Comparison of ENCODE assay signal across 22 cellular contexts in the genomic region with DNA sequence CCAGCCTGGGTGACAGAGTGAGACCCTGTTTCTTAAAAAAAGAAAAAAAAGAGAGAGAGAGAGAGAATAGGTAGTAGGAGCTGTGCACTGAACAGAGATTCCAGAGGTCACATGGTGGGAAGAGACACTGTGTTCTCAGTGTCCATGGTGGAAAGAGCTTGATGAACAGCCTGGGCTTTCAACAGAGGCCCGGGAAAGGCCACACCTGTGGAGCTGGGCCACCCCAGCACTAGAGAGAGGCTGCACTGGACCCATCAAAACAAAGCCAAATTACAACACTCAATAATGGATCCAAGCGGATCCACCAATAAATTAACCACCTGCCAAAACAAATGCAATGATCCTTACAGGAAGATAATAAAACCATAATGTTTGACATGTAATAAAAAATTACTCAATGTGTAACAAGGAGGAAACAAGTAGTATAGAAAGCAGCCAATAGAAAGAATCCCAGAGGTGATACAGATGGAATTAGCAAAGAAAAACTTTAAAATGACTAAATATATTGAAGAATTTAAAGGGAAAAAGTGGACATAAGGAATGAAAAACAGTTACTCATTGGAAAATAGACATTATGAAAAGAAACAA. TPM values are rescaled to one million over a fixed set of nuclear protein-coding genes. Genes with fewer than 3 reads are reported as not detected.
DNase-seq lines count a peak whose midpoint lies in the region; ATAC-seq and TF ChIP-seq lines count a peak whose summit lies in the region.
"Had no signal": no experiment of that assay in that cellular context is flagged by ENCODE, and none has a peak within 500 bp of the region (broad histone marks: within the 10 kb centered on the region; RNA-seq: fewer than 3 reads in every experiment).

No MANE protein-coding gene starts in this region.

- no peak overlapping the region for H3K4me3 ChIP-seq in MM.1S (ENCODE audit: low read length)
- H3K4me3 ChIP-seq: tibial artery had no signal

- H2AFZ ChIP-seq in MM.1S (ENCODE audit: low read length), result no peak overlapping the region

- H3K79me2 ChIP-seq in MM.1S (ENCODE audit: low read length), result no peaks in the 10 kb centered on the region

- no peak for ATAC-seq in activated naive CD4-positive, alpha-beta T cell treated with anti-CD3 and anti-CD28 coated beads, Interleukin-2, amount 50 U/mL, for 72 hours
- ATAC-seq in central memory CD8-positive, alpha-beta T cell (replicated peaks; ENCODE audit: extremely low read depth, poor library complexity, severe bottlenecking), result no peak
- ATAC-seq in stimulated activated memory B cell treated with anti-CD40 and anti-IgM and Interleukin-4, amounts not matched to agents 10 μg/mL and 1 μg/mL and 100 μg/mL, for 72 hours, result no peak
- ATAC-seq in HG03280 (IDR thresholded peaks at IDR 0.05; ENCODE audit: unreplicated experiment), result no peak

- H3K36me3 ChIP-seq in MM.1S (replicated peaks; ENCODE audit: insufficient read depth, low read length), result no peaks in the 10 kb centered on the region
- H3K36me3 ChIP-seq: tibial artery had no signal

- no peaks in the 10 kb centered on the region for H3K9me3 ChIP-seq in MM.1S (replicated peaks; ENCODE audit: insufficient read depth, low read length)

- H3K9ac ChIP-seq in MM.1S (ENCODE audit: low read length), result no peak overlapping the region

- peak overlapping the region; percentile 21 to 83 for H3K27ac Mint-ChIP-seq in activated naive CD4-positive, alpha-beta T cell treated with anti-CD3 and anti-CD28 coated beads, Interleukin-2, amount 50 U/mL, for 72 hours
- H3K27ac Mint-ChIP-seq in activated naive CD4-positive, alpha-beta T cell treated with anti-CD3 and anti-CD28 coated beads for 36 hours, result no peak overlapping the region
- peak overlapping the region; percentile 16 for H3K27ac Mint-ChIP-seq in central memory CD8-positive, alpha-beta T cell (ENCODE audit: low read depth)
- H3K27ac Mint-ChIP-seq in stimulated activated memory B cell treated with anti-CD40 and anti-IgM and Interleukin-4, amounts not matched to agents 10 μg/mL and 1 μg/mL and 100 μg/mL, for 72 hours, result peak overlapping the region; percentile 62
- H3K27ac Mint-ChIP-seq: nephron progenitor cell had no signal

- intact Hi-C loops in activated naive CD4-positive, alpha-beta T cell treated with anti-CD3 and anti-CD28 coated beads for 36 hours (cut with micrococcal nuclease), result loop anchor here (1.0 kb wide), 2 partner anchors 16 to 190 kb away; no protein-coding TSS in a partner anchor

- no peak overlapping the region for H3K4me3 Mint-ChIP-seq in activated naive CD4-positive, alpha-beta T cell treated with anti-CD3 and anti-CD28 coated beads for 36 hours
- H3K4me3 Mint-ChIP-seq in central memory CD8-positive, alpha-beta T cell, result no peak overlapping the region
- H3K4me3 Mint-ChIP-seq in stimulated activated memory B cell treated with anti-CD40 and anti-IgM and Interleukin-4, amounts not matched to agents 10 μg/mL and 1 μg/mL and 100 μg/mL, for 72 hours, result no peak overlapping the region
- H3K4me3 Mint-ChIP-seq: nephron progenitor cell had no signal

- no peaks in the 10 kb centered on the region for H3K27me3 ChIP-seq in MM.1S (replicated peaks; ENCODE audit: insufficient read depth, low read length)
- H3K27me3 ChIP-seq: tibial artery had no signal

- H3K4me1 ChIP-seq in MM.1S (ENCODE audit: low read length), result peaks cover 18% of the 10 kb centered on the region
- H3K4me1 ChIP-seq: tibial artery had no signal

- peaks cover 21% of the 10 kb centered on the region for H3F3A ChIP-seq in MM.1S (ENCODE audit: insufficient read depth, low read length)

- no peaks in the 10 kb centered on the region for H4K20me1 ChIP-seq in MM.1S (ENCODE audit: insufficient read depth, low read length)

- CTCF ChIA-PET in activated naive CD4-positive, alpha-beta T cell treated with anti-CD3 and anti-CD28 coated beads for 36 hours (lab: Charles Lee), result interaction anchor here (0.7 to 1.1 kb wide), 5 partner anchors 15 to 446 kb away, joined by 3 to 4 read pairs (median 3); no protein-coding TSS in a partner anchor

- H3K9me2 ChIP-seq in MM.1S (replicated peaks; ENCODE audit: insufficient read depth, low read length), result no peaks in the 10 kb centered on the region

- H3K36me3 Mint-ChIP-seq in activated naive CD4-positive, alpha-beta T cell treated with anti-CD3 and anti-CD28 coated beads, Interleukin-2, amount 50 U/mL, for 72 hours, result peaks cover 24 to 49% of the 10 kb centered on the region in 2 donors
- peaks cover 11% of the 10 kb centered on the region for H3K36me3 Mint-ChIP-seq in activated naive CD4-positive, alpha-beta T cell treated with anti-CD3 and anti-CD28 coated beads for 36 hours (ENCODE audit: low read depth)
- no peaks in the 10 kb centered on the region for H3K36me3 Mint-ChIP-seq in central memory CD8-positive, alpha-beta T cell (ENCODE audit: insufficient read depth)
- H3K36me3 Mint-ChIP-seq in stimulated activated memory B cell treated with anti-CD40 and anti-IgM and Interleukin-4, amounts not matched to agents 10 μg/mL and 1 μg/mL and 100 μg/mL, for 72 hours, result peaks cover 7% of the 10 kb centered on the region
- H3K36me3 Mint-ChIP-seq: CD4-positive, CD25-positive, alpha-beta regulatory T cell had no signal

- peak overlapping the region; percentile 78; the same call in 1 of the 2 replicates for H3K27ac ChIP-seq in MM.1S (ENCODE audit: low read length)
- H3K27ac ChIP-seq: tibial artery had no signal

- peaks cover 8 to 28% of the 10 kb centered on the region in 2 donors for H3K9me3 Mint-ChIP-seq in activated naive CD4-positive, alpha-beta T cell treated with anti-CD3 and anti-CD28 coated beads, Interleukin-2, amount 50 U/mL, for 72 hours
- H3K9me3 Mint-ChIP-seq in activated naive CD4-positive, alpha-beta T cell treated with anti-CD3 and anti-CD28 coated beads for 36 hours, result peaks cover 14% of the 10 kb centered on the region
- no peaks in the 10 kb centered on the region for H3K9me3 Mint-ChIP-seq in central memory CD8-positive, alpha-beta T cell
- peaks cover 8% of the 10 kb centered on the region for H3K9me3 Mint-ChIP-seq in stimulated activated memory B cell treated with anti-CD40 and anti-IgM and Interleukin-4, amounts not matched to agents 10 μg/mL and 1 μg/mL and 100 μg/mL, for 72 hours

- H3K4me2 ChIP-seq in MM.1S (ENCODE audit: low read depth, low read length), result peak overlapping the region; percentile 51; the same call in 1 of the 2 replicates

- peaks cover 59% of the 10 kb centered on the region for H3K4me1 Mint-ChIP-seq in activated naive CD4-positive, alpha-beta T cell treated with anti-CD3 and anti-CD28 coated beads for 36 hours (ENCODE audit: low read depth)
- H3K4me1 Mint-ChIP-seq in central memory CD8-positive, alpha-beta T cell, result peaks cover 22% of the 10 kb centered on the region
- H3K4me1 Mint-ChIP-seq in stimulated activated memory B cell treated with anti-CD40 and anti-IgM and Interleukin-4, amounts not matched to agents 10 μg/mL and 1 μg/mL and 100 μg/mL, for 72 hours, result peaks cover 54% of the 10 kb centered on the region
- H3K4me1 Mint-ChIP-seq: nephron progenitor cell had no signal

- no peak for TF ChIP-seq CTCF in MM.1S (IDR thresholded peaks at IDR 0.05; ENCODE audit: low read length)

- no peaks in the 10 kb centered on the region for H3K27me3 Mint-ChIP-seq in activated naive CD4-positive, alpha-beta T cell treated with anti-CD3 and anti-CD28 coated beads for 36 hours (ENCODE audit: low read depth)
- H3K27me3 Mint-ChIP-seq in central memory CD8-positive, alpha-beta T cell, result no peaks in the 10 kb centered on the region
- H3K27me3 Mint-ChIP-seq in stimulated activated memory B cell treated with anti-CD40 and anti-IgM and Interleukin-4, amounts not matched to agents 10 μg/mL and 1 μg/mL and 100 μg/mL, for 72 hours, result no peaks in the 10 kb centered on the region
- H3K27me3 Mint-ChIP-seq: CD4-positive, CD25-positive, alpha-beta regulatory T cell; effector memory CD8-positive, alpha-beta T cell had no signal

- no peak for DNase-seq in activated naive CD4-positive, alpha-beta T cell treated with anti-CD3 and anti-CD28 coated beads, Interleukin-2, amount 50 U/mL, for 72 hours (ENCODE audit: low spot score in 2 of 2)
- DNase-seq in activated naive CD4-positive, alpha-beta T cell treated with anti-CD3 and anti-CD28 coated beads for 36 hours, result no peak
- no peak for DNase-seq in MM.1S
- DNase-seq in central memory CD8-positive, alpha-beta T cell (ENCODE audit: low spot score in 2 of 2), result no peak
- DNase-seq in NK-92 treated with Interleukin-12 subunit alpha and Interleukin-12 subunit beta, amount 100 ng/mL, for 24 hours (lab: John Stamatoyannopoulos, UW), result no peak
- DNase-seq: activated naive CD8-positive, alpha-beta T cell treated with anti-CD3 and anti-CD28 coated beads, Interleukin-2, amount 10 ng/mL, durations not matched to agents 7 days and 5 days; effector memory CD8-positive, alpha-beta T cell; EL; HCEC 1CT; Kasumi-1; NCI-H1048; NCI-H2081; NCI-H446 treated with DMSO at 0.1 percent for 48 hours; nephron progenitor cell; OCI-M1; posterior cingulate gyrus; Right ventricle myocardium superior; tibial artery had no signal

RNA-seq across cellular contexts. Expression of a gene that starts 44.8 kb away (rescaled TPM):
- total RNA-seq in activated naive CD4-positive, alpha-beta T cell treated with anti-CD3 and anti-CD28 coated beads, Interleukin-2, amount 50 U/mL, for 72 hours, result 10 to 100 TPM in 1 of 2 donors, 1 to 10 TPM in 1; 2.2 to 15.7 TPM
- 10 to 100 TPM; 19.4 to 21.8 TPM for total RNA-seq in activated naive CD4-positive, alpha-beta T cell treated with anti-CD3 and anti-CD28 coated beads for 36 hours
- total RNA-seq: chondrocyte, Right ventricle myocardium superior had no signal
